ENCODE assay signal across 8 cellular contexts in the genomic region with DNA sequence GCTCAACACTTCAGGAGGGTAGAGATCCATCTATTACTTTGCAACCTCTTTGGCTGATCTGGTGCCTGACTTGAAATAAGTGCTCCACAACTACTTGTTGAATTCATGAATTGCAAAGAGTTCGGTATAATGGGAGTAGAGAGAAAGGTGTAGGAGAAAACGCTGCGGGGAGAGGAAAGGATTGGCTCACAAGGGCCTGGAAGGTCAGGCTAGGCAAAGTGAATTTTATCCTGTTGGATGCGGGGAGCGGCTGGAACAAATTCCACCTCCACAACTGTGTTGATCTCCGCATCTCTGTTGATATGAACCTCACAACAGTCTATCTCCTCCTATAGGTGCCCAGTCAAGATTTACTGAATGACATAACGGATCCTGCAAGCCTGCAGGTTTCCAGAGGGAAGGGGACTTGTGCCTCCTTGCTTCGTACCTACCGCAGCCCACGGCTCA. TPM values are rescaled to one million over a fixed set of nuclear protein-coding genes. Genes with fewer than 3 reads are reported as not detected.
DNase-seq lines count a peak whose midpoint lies in the region; ATAC-seq and TF ChIP-seq lines count a peak whose summit lies in the region.

No MANE protein-coding gene starts in this region.

- WGBS in esophagus muscularis mucosa = 7% methylated on average over 10 of the region's 10 CpGs

- H3K36me3 Mint-ChIP-seq in osteocyte (ENCODE audit: unreplicated experiment) = peaks cover 7% of the 10 kb centered on the region

- intact Hi-C loops in esophagus muscularis mucosa (cut with DNase I) = no loop called here

- peaks cover 28% of the 10 kb centered on the region for H3K4me1 Mint-ChIP-seq in osteocyte (ENCODE audit: unreplicated experiment)

- H3K36me3 ChIP-seq in esophagus muscularis mucosa = peaks cover 0 to 17% (median 7%) of the 10 kb centered on the region in 4 donors

- H3K9me3 Mint-ChIP-seq in osteocyte (ENCODE audit: unreplicated experiment) = no peaks in the 10 kb centered on the region

- TF ChIP-seq CTCF in RWPE1 (conservative IDR thresholded peaks at IDR 0.05; ENCODE audit: low read depth) (no peak), esophagus muscularis mucosa (IDR thresholded peaks at IDR 0.05) (no peak), osteocyte (IDR thresholded peaks at IDR 0.05) (no peak)

- CTCF ChIA-PET in RWPE1 (lab: Yijun Ruan, JAX) = no interaction called here

- H3K9me3 ChIP-seq in esophagus muscularis mucosa = no peaks in the 10 kb centered on the region

- H3K27ac ChIP-seq in RWPE1 (peak overlapping the region; percentile 79), esophagus muscularis mucosa (replicated peaks in 1 of 4) (peak overlapping the region; percentile 69 to 86 (median 82))

- no peak for TF ChIP-seq POLR2A in esophagus muscularis mucosa (IDR thresholded peaks at IDR 0.05; ENCODE audit: low read depth)

- no peaks in the 10 kb centered on the region for H3K27me3 Mint-ChIP-seq in osteocyte (ENCODE audit: unreplicated experiment)

- ATAC-seq in GM19397 (IDR thresholded peaks at IDR 0.05; ENCODE audit: unreplicated experiment) (no peak), HG03469 (IDR thresholded peaks at IDR 0.05; ENCODE audit: unreplicated experiment) (no peak)

- peaks cover 18 to 31% (median 26%) of the 10 kb centered on the region in 4 donors for H3K4me1 ChIP-seq in esophagus muscularis mucosa

- H3K27me3 ChIP-seq in esophagus muscularis mucosa = no peaks in the 10 kb centered on the region

- POLR2A ChIA-PET in RWPE1 (lab: Yijun Ruan, JAX; ENCODE audit: low non-redundant PET) = no interaction called here

- peak overlapping the region; percentile 74 to 98 (median 88) for H3K4me3 ChIP-seq in esophagus muscularis mucosa

- H3K27ac Mint-ChIP-seq in osteocyte (ENCODE audit: unreplicated experiment) = no peak overlapping the region

- H3K4me3 Mint-ChIP-seq in osteocyte (ENCODE audit: unreplicated experiment) = peak overlapping the region; percentile 99

- DNase-seq in NCI-H748 (lab: John Stamatoyannopoulos, UW; ENCODE audit: unreplicated experiment) = peak; percentile 38
- no peak for DNase-seq in NCI-H748 treated with DMSO at 0.1 percent for 48 hours (lab: John Stamatoyannopoulos, UW)
- DNase-seq in RWPE1 (ENCODE audit: low spot score) = no peak
- DNase-seq in esophagus muscularis mucosa (ENCODE audit: extremely low spot score) = no peak
- no peak for DNase-seq in osteocyte (ENCODE audit: extremely low spot score, unreplicated experiment)
- no peak for DNase-seq in NCI-H446 (lab: John Stamatoyannopoulos, UW)

- no peak for TF ChIP-seq EP300 in esophagus muscularis mucosa (IDR thresholded peaks at IDR 0.05)

RNA-seq across cellular contexts. Expression of a gene that starts 0.7 kb away (rescaled TPM):
- total RNA-seq in esophagus muscularis mucosa (1 to 10 TPM; 3.0 to 5.8 (median 3.9) TPM), osteocyte (7.1 and 8.4 TPM in 2 replicates)

RNA-seq across cellular contexts. Expression of a gene that starts 33.5 kb away (rescaled TPM):
- 1 to 10 TPM in 1 of 4 donors, under 1 TPM in 3; 0.57 to 2.5 (median 0.95) TPM for total RNA-seq in esophagus muscularis mucosa
- total RNA-seq in osteocyte = not detected in 2 replicates

RNA-seq across cellular contexts. Expression of a gene that starts 43.8 kb away (rescaled TPM):
- total RNA-seq in esophagus muscularis mucosa (10 to 100 TPM in 3 of 4 donors, 1 to 10 TPM in 1; 2.8 to 16.3 (median 12.9) TPM), osteocyte (22.5 and 23.1 TPM in 2 replicates)
